7 cellular contexts compared by ENCODE assay signal in genomic region chr11:102318469-102318868, GRCh38. TPM values are rescaled to one million over a fixed set of nuclear protein-coding genes. Genes with fewer than 3 reads are reported as not detected.
DNase-seq lines count a peak whose midpoint lies in the region; ATAC-seq lines count a peak whose summit lies in the region.

No MANE protein-coding gene starts in this region.

- H3K36me3 ChIP-seq in duodenal mucosa (ENCODE audit: control insufficient read depth in 1 of 2, insufficient read depth in 2 of 2, low read length in 2 of 2), result no peaks in the 10 kb centered on the region
- H3K36me3 ChIP-seq in aorta (ENCODE audit: control insufficient read depth in 1 of 2, insufficient read depth in 2 of 2, low read length in 1 of 2), result no peaks in the 10 kb centered on the region

- H3K27ac ChIP-seq in duodenal mucosa (ENCODE audit: low read depth, low read length) (no peak overlapping the region), aorta (ENCODE audit: low read depth in 1 of 2, low read length in 2 of 2) (no peak overlapping the region)

- peak overlapping the region; percentile 92 for H3K4me3 Mint-ChIP-seq in T-helper 2 cell treated with Interferon-gamma antibody and Interleukin-4, amounts not matched to agents 5 μg/mL and 100 μg/mL, for 36 hours

- no peaks in the 10 kb centered on the region for H3K27me3 ChIP-seq in duodenal mucosa (ENCODE audit: control insufficient read depth in 1 of 2, insufficient read depth in 2 of 2, low read length in 2 of 2)
- H3K27me3 ChIP-seq in aorta (ENCODE audit: control insufficient read depth in 1 of 2, insufficient read depth in 2 of 2, low read length in 1 of 2), result no peaks in the 10 kb centered on the region

- ATAC-seq in GM21619 (IDR thresholded peaks at IDR 0.05; ENCODE audit: unreplicated experiment) (peak; percentile 9), aorta (ENCODE audit: low FRiP score) (no peak)

- peaks cover 41% of the 10 kb centered on the region for H3K36me3 Mint-ChIP-seq in T-helper 2 cell treated with Interferon-gamma antibody and Interleukin-4, amounts not matched to agents 5 μg/mL and 100 μg/mL, for 36 hours (ENCODE audit: low read depth)

- no peaks in the 10 kb centered on the region for H3K9me3 Mint-ChIP-seq in T-helper 2 cell treated with Interferon-gamma antibody and Interleukin-4, amounts not matched to agents 5 μg/mL and 100 μg/mL, for 36 hours

- DNase-seq in T-helper 2 cell treated with Interferon-gamma antibody and Interleukin-4, amounts not matched to agents 5 μg/mL and 100 μg/mL, for 36 hours (ENCODE audit: low spot score), result peak; percentile 61
- DNase-seq in stimulated activated CD8-positive, alpha-beta memory T cell treated with anti-CD3 and anti-CD28 coated beads, Interleukin-15, amount 100 ng/mL, for 48 hours (ENCODE audit: low read depth in 2 of 2), result peak; percentile 44 to 50
- no peak for DNase-seq in aorta
- DNase-seq in DMS 273 (lab: John Stamatoyannopoulos, UW; ENCODE audit: unreplicated experiment), result no peak
- no peak for DNase-seq in NCI-H510A (lab: John Stamatoyannopoulos, UW)

- peak overlapping the region; percentile 81 for H3K27ac Mint-ChIP-seq in T-helper 2 cell treated with Interferon-gamma antibody and Interleukin-4, amounts not matched to agents 5 μg/mL and 100 μg/mL, for 36 hours

- intact Hi-C loops in aorta (cut with DNase I), result no loop called here

- H3K9ac ChIP-seq in duodenal mucosa (ENCODE audit: low read depth in 1 of 2, low read length in 2 of 2), result peak overlapping the region; percentile 65 to 87

- peaks cover 62% of the 10 kb centered on the region for H3K4me1 Mint-ChIP-seq in T-helper 2 cell treated with Interferon-gamma antibody and Interleukin-4, amounts not matched to agents 5 μg/mL and 100 μg/mL, for 36 hours (ENCODE audit: low read depth)

- 87 to 93% methylated on average over 1 of the region's 1 CpG for WGBS in aorta, 2 donors

- peaks cover 38 to 45% of the 10 kb centered on the region in 2 donors for H3K4me1 ChIP-seq in duodenal mucosa (ENCODE audit: control insufficient read depth in 1 of 2, insufficient read depth in 2 of 2, low read length in 2 of 2)
- peaks cover 1 to 13% of the 10 kb centered on the region in 2 donors for H3K4me1 ChIP-seq in aorta (ENCODE audit: control insufficient read depth in 1 of 2, insufficient read depth in 2 of 2, low read length in 2 of 2)

- H3K9me3 ChIP-seq in duodenal mucosa (ENCODE audit: control insufficient read depth in 1 of 2, low read length in 2 of 2) (no peaks in the 10 kb centered on the region), aorta (ENCODE audit: control insufficient read depth, low read length) (no peaks in the 10 kb centered on the region)

- H3K4me3 ChIP-seq in duodenal mucosa (ENCODE audit: low read depth in 1 of 2, low read length in 2 of 2) (peak overlapping the region; percentile 72 to 78), aorta (ENCODE audit: low read length in 2 of 2) (no peak overlapping the region)

- no peaks in the 10 kb centered on the region for H3K27me3 Mint-ChIP-seq in T-helper 2 cell treated with Interferon-gamma antibody and Interleukin-4, amounts not matched to agents 5 μg/mL and 100 μg/mL, for 36 hours (ENCODE audit: low read depth)

RNA-seq across cellular contexts. Expression of gene BIRC3, which starts 1.2 kb away (rescaled TPM):
- total RNA-seq in aorta, result 10 to 100 TPM; 13.7 to 19.3 TPM
- polyA plus RNA-seq in aorta, result 10 to 100 TPM in 1 of 2 donors, 1 to 10 TPM in 1; 2.6 to 10.1 TPM

RNA-seq across cellular contexts. Expression of gene BIRC2, which starts 28.5 kb away (rescaled TPM):
- total RNA-seq in aorta, result 10 to 100 TPM; 41.1 to 51.2 TPM
- 10 to 100 TPM; 18.4 to 22.5 TPM for polyA plus RNA-seq in aorta

Comparison
In these comparisons a context has a peak if more than half of its experiments do, and no peak if none do; other contexts are left out.
1. DNase-seq: peak in T-helper 2 cell treated with Interferon-gamma antibody and Interleukin-4, amounts not matched to agents 5 μg/mL and 100 μg/mL, for 36 hours (single experiment) and stimulated activated CD8-positive, alpha-beta memory T cell treated with anti-CD3 and anti-CD28 coated beads, Interleukin-15, amount 100 ng/mL, for 48 hours (2 of 2); none in aorta (0 of 2), DMS 273 (single experiment) and NCI-H510A (single experiment).
2. H3K4me3 ChIP-seq: peak in duodenal mucosa (2 of 2); none in aorta (0 of 2).